Comparison of ENCODE assay signal across 21 cellular contexts in genomic region chr1:27038020-27038419, GRCh38. TPM values are rescaled to one million over a fixed set of nuclear protein-coding genes. Genes with fewer than 3 reads are reported as not detected.
DNase-seq lines count a peak whose midpoint lies in the region; ATAC-seq, FAIRE-seq and TF ChIP-seq lines count a peak whose summit lies in the region.
"Had no signal": no experiment of that assay in that cellular context is flagged by ENCODE, and none has a peak within 500 bp of the region (broad histone marks: within the 10 kb centered on the region; RNA-seq: fewer than 3 reads in every experiment).

No MANE protein-coding gene starts in this region.

- H3K9me3 ChIP-seq in K562 (replicated peaks; ENCODE audit: control insufficient read depth, insufficient read depth, low read depth, low read length) (0 out of 2 replicates have a peak, but pooled peaks cover 2% of the 10 kb centered on the region), neuronal stem cell (replicated peaks in 1 of 2; ENCODE audit: control insufficient read depth in 2 of 2, insufficient read depth in 1 of 2, low read depth in 1 of 2, low read length in 2 of 2) (no peaks in the 10 kb centered on the region), WERI-Rb-1 (ENCODE audit: severe bottlenecking) (no peaks in the 10 kb centered on the region)
- H3K9me3 ChIP-seq: BE2C had no signal

- TF ChIP-seq EP300 in K562 (IDR thresholded peaks at IDR 0.05; ENCODE audit: low read length) = no peak

- no peak for FAIRE-seq in K562 (lab: Jason Lieb, UNC)
- FAIRE-seq: GM12878, GM19239 had no signal

- no peaks in the 10 kb centered on the region for H3K79me2 ChIP-seq in K562 (ENCODE audit: control insufficient read depth, insufficient read depth, low read length)

- H4K8ac ChIP-seq in neuronal stem cell (ENCODE audit: low read depth, low read length) = no peak overlapping the region

- no peak overlapping the region for H2BK120ac ChIP-seq in neuronal stem cell (ENCODE audit: low read depth, low read length)

- intact Hi-C loops in K562 (cut with micrococcal nuclease) = loop anchor here (1.0 kb wide), 1 partner anchor 41 kb away; no protein-coding TSS in a partner anchor

- H4K20me1 ChIP-seq in K562 (replicated peaks; ENCODE audit: control insufficient read depth, insufficient read depth, low read length) = no peaks in the 10 kb centered on the region; the same call in 1 of the 2 replicates

- POLR2A ChIA-PET in K562 (lab: Yijun Ruan, JAX) = interaction anchor here (0.6 to 1.4 kb wide), 2 partner anchors 10 to 337 kb away, joined by 3 to 4 read pairs; no protein-coding TSS in a partner anchor

- TF ChIP-seq CTCF in NB4 (IDR thresholded peaks at IDR 0.05; ENCODE audit: low read depth, low read length) = no peak
- no peak for TF ChIP-seq CTCF in K562 (IDR thresholded peaks at IDR 0.05 in 2 of 3, conservative IDR thresholded peaks at IDR 0.05 in 1 of 3; ENCODE audit: insufficient read depth in 2 of 3, low read depth in 1 of 3, low read length in 3 of 3)
- TF ChIP-seq CTCF in WERI-Rb-1 (IDR thresholded peaks at IDR 0.05; ENCODE audit: low read depth, low read length) = no peak

- CTCF ChIA-PET in K562 (lab: Yijun Ruan, JAX; ENCODE audit: low intra/inter-chr PET ratio) = interaction anchor here (4.1 kb wide), 1 partner anchor 41 kb away, joined by 20 read pairs; no protein-coding TSS in a partner anchor

- H2AFZ ChIP-seq in K562 (ENCODE audit: low read depth, low read length) = no peak overlapping the region
- H2AFZ ChIP-seq in neuronal stem cell (ENCODE audit: low read length) = no peak overlapping the region
- H2AFZ ChIP-seq: GM23248 had no signal

- ATAC-seq in K562 (no peak), HG03342 (IDR thresholded peaks at IDR 0.05; ENCODE audit: unreplicated experiment) (no peak)
- ATAC-seq: GM12878 had no signal

- H3K4me2 ChIP-seq in K562 (ENCODE audit: insufficient read depth, low read length) (no peak overlapping the region), neuronal stem cell (ENCODE audit: insufficient read depth, low read length, poor library complexity, severe bottlenecking) (no peak overlapping the region)

- peak overlapping the region; percentile 11 for H2AK5ac ChIP-seq in neuronal stem cell (ENCODE audit: low read depth, low read length)

- no peaks in the 10 kb centered on the region for H3K36me3 ChIP-seq in K562 (ENCODE audit: control insufficient read depth, insufficient read depth, low read length)
- H3K36me3 ChIP-seq in neuronal stem cell (replicated peaks in 1 of 2; ENCODE audit: control insufficient read depth in 2 of 2, insufficient read depth in 2 of 2, low read length in 2 of 2) = no peaks in the 10 kb centered on the region
- no peaks in the 10 kb centered on the region for H3K36me3 ChIP-seq in WERI-Rb-1
- H3K36me3 ChIP-seq: BE2C had no signal

- H3K4me1 ChIP-seq in K562 (replicated peaks in 1 of 2; ENCODE audit: control insufficient read depth in 2 of 2, insufficient read depth in 2 of 2, low read length in 2 of 2) (no peaks in the 10 kb centered on the region; a peak in 1 of 5 replicates), neuronal stem cell (ENCODE audit: control insufficient read depth in 2 of 2, insufficient read depth in 1 of 2, low read depth in 1 of 2, low read length in 2 of 2) (peaks cover 4 to 15% of the 10 kb centered on the region in 2 donors)
- H3K4me1 ChIP-seq: BE2C had no signal

- no peak for TF ChIP-seq RAD21 in K562 (CRISPR knock-in tag; conservative IDR thresholded peaks at IDR 0.05 in 1 of 2, IDR thresholded peaks at IDR 0.05 in 1 of 2)

- H3K27me3 ChIP-seq in K562 (ENCODE audit: control insufficient read depth in 2 of 2, insufficient read depth in 2 of 2, low read length in 2 of 2) = no peaks in the 10 kb centered on the region
- peaks cover 0 to 7% (median 1%) of the 10 kb centered on the region in 3 experiments for H3K27me3 ChIP-seq in neuronal stem cell (ENCODE audit: control insufficient read depth in 3 of 3, insufficient read depth in 3 of 3, low read depth in 1 of 3, low read length in 3 of 3)
- H3K27me3 ChIP-seq in WERI-Rb-1 (ENCODE audit: insufficient read depth, low read depth, severe bottlenecking) = no peaks in the 10 kb centered on the region
- H3K27me3 ChIP-seq: BE2C had no signal

- WGBS in K562 (ENCODE audit: insufficient coverage, low coverage, missing lambda C conversion rate) = 37% methylated on average over 7 of the region's 7 CpGs
- no CpG with 5 or more reads among the region's 7 CpGs for WGBS in neuronal stem cell (ENCODE audit: extremely low coverage in 2 of 2, insufficient read length in 2 of 2, insufficient replicate concordance in 1 of 2), 2 donors

- H3K79me1 ChIP-seq in neuronal stem cell (ENCODE audit: low read depth, low read length) = no peaks in the 10 kb centered on the region

- H3K4me3 ChIP-seq in NB4 (ENCODE audit: low read depth, low read length) = no peak overlapping the region
- H3K4me3 ChIP-seq in K562 = no peak overlapping the region
- no peak overlapping the region for H3K4me3 ChIP-seq in neuronal stem cell (ENCODE audit: low read length in 2 of 2)
- H3K4me3 ChIP-seq in WERI-Rb-1 (ENCODE audit: low read depth, low read length) = no peak overlapping the region
- H3K4me3 ChIP-seq: GM12878, GM23248, SK-N-MC had no signal

- TF ChIP-seq POLR2A in NB4 (IDR thresholded peaks at IDR 0.05; ENCODE audit: extremely low read depth, insufficient read length) = no peak
- TF ChIP-seq POLR2A in K562 (conservative IDR thresholded peaks at IDR 0.05) = no peak

- H3K9ac ChIP-seq in K562 (ENCODE audit: insufficient read depth in 1 of 2, low read depth in 2 of 2, low read length in 2 of 2) = no peak overlapping the region; a peak in 1 of 4 replicates
- H3K9ac ChIP-seq in neuronal stem cell (ENCODE audit: low read depth, low read length, poor library complexity) = no peak overlapping the region
- H3K9ac ChIP-seq: GM23248 had no signal

- H3K27ac ChIP-seq in K562 (ENCODE audit: extremely low read depth, low read depth, low read length) (no peak overlapping the region), neuronal stem cell (replicated peaks; ENCODE audit: low read length) (no peak overlapping the region), WERI-Rb-1 (no peak overlapping the region)
- H3K27ac ChIP-seq: GM23248, SK-N-MC had no signal

- no peak overlapping the region for H2BK15ac ChIP-seq in neuronal stem cell (ENCODE audit: low read length)

- no peak overlapping the region for H2BK5ac ChIP-seq in neuronal stem cell (ENCODE audit: low read length)

- BruUV-seq in K562 (replicated peaks; lab: Mats Ljungman, UMichigan) = no TSS peak

- H2BK12ac ChIP-seq in neuronal stem cell (ENCODE audit: low read length) = peak overlapping the region; percentile 87

- peak; percentile 40 for DNase-seq in NCI-H82 (lab: John Stamatoyannopoulos, UW)
- DNase-seq in NCI-H82 treated with DMSO at 0.1 percent for 48 hours (lab: John Stamatoyannopoulos, UW; ENCODE audit: unreplicated experiment) = no peak
- peak; percentile 35 for DNase-seq in NB4 (ENCODE audit: low read depth)
- no peak for DNase-seq in K562 (ENCODE audit: extremely low read depth in 1 of 4, low spot score in 3 of 4)
- DNase-seq in neuronal stem cell (ENCODE audit: low spot score) = no peak
- DNase-seq in NCI-H510A treated with DMSO at 0.1 percent for 48 hours (lab: John Stamatoyannopoulos, UW) = no peak
- no peak for DNase-seq in WERI-Rb-1
- DNase-seq: CD4-positive, alpha-beta memory T cell; DMS53; EL; GM23248; KBM-7; NCI-H1092; NCI-H1694 treated with DMSO at 0.1 percent for 48 hours; OCI-M1 had no signal

- no peak overlapping the region for H3K18ac ChIP-seq in neuronal stem cell (ENCODE audit: low read length)

- no peak overlapping the region for H3K4ac ChIP-seq in neuronal stem cell (ENCODE audit: low read length)

- in situ Hi-C loops in K562 (cut with MboI) = loop anchor here (5.0 kb wide), 1 partner anchor 41 kb away; no protein-coding TSS in a partner anchor

- no peak overlapping the region for H4K91ac ChIP-seq in neuronal stem cell (ENCODE audit: low read depth, low read length, poor library complexity)

- no peaks in the 10 kb centered on the region for H3K9me1 ChIP-seq in K562 (ENCODE audit: control insufficient read depth, insufficient read depth, low read length)

- no peak overlapping the region for H3K23ac ChIP-seq in neuronal stem cell (ENCODE audit: low read depth, low read length, poor library complexity)

- no peak overlapping the region for H3K14ac ChIP-seq in neuronal stem cell (ENCODE audit: low read length)

RNA-seq across cellular contexts. Expression of gene TENT5B, which starts 25.4 kb away (rescaled TPM):
- total RNA-seq in K562 (2011; cell fraction: chromatin; rRNA removed; ENCODE audit: low replicate concordance) = 0.62 and 1.6 TPM in 2 replicates
- 1.7 and 2.0 TPM in 2 replicates for total RNA-seq in K562 (2011; cell fraction: nucleolus; rRNA removed)
- total RNA-seq in K562 (2011; cell fraction: nucleoplasm; rRNA removed) = 1.1 and 1.4 TPM in 2 replicates
- total RNA-seq in K562 (2014; rRNA removed) = 1.3 and 2.9 TPM in 2 replicates
- 0.25 and 0.29 TPM in 2 replicates for total RNA-seq in K562 (2014; rRNA removed; fragmentation: Illumina TruSeq; extraction: Trizol)
- total RNA-seq in K562 (2015; rRNA removed; fragmentation: Illumina TruSeq; extraction: Trizol) = 0.60 and 0.83 TPM in 2 replicates
- total RNA-seq in K562 (2021) = 1.6 and 1.7 TPM in 2 replicates
- polyA plus RNA-seq in K562 (2011; rRNA removed) = 0.39 and 0.61 TPM in 2 replicates
- 0.77 and 0.98 TPM in 2 replicates for polyA plus RNA-seq in K562 (2011; cell fraction: cytosol; rRNA removed)
- polyA plus RNA-seq in K562 (2011; cell fraction: nucleus; rRNA removed) = 0.44 and 0.67 TPM in 2 replicates
- 0.77 and 0.80 TPM in 2 replicates for polyA plus RNA-seq in K562 (2012)
- 0.48 and 0.54 TPM in 2 replicates for polyA plus RNA-seq in K562 (2014; fragmentation: Illumina TruSeq; extraction: Trizol)
- under 1 TPM in 1 of 2 experiments, not detected in 1; 0.07 TPM for polyA plus RNA-seq in K562 (2014; fragmentation: Nextera tagmentation; extraction: Ambion mirVana)
- 0.93 TPM in 2 replicates for polyA plus RNA-seq in K562 (2014; rRNA removed)
- 0.42 and 0.84 TPM in 2 replicates for polyA minus RNA-seq in K562 (2011; rRNA and poly(A)+ RNA removed)
- polyA minus RNA-seq in K562 (2011; cell fraction: cytosol; rRNA and poly(A)+ RNA removed) = 0.48 and 1.1 TPM in 2 replicates
- 0.81 and 1.2 TPM in 2 replicates for polyA minus RNA-seq in K562 (2011; cell fraction: nucleus; rRNA and poly(A)+ RNA removed)
- polyA plus RNA-seq in neuronal stem cell (2013, experiment 1 of 2) = 6.3 TPM
- 6.2 TPM for polyA plus RNA-seq in neuronal stem cell (2013, experiment 2 of 2)
- total RNA-seq: CD4-positive, alpha-beta memory T cell; T-helper 1 cell treated with Interleukin-12 subunit alpha and Interleukin-12 subunit beta and Interleukin-4 antibody, amounts not matched to agents 30 ng/mL and 1 ng/mL, for 36 hours had no signal
- polyA plus RNA-seq: CD4-positive, alpha-beta memory T cell had no signal

RNA-seq across cellular contexts. Expression of gene TRNP1, which starts 44.5 kb away (rescaled TPM):
- 0.90 and 1.7 TPM in 2 replicates for total RNA-seq in K562 (2011; cell fraction: chromatin; rRNA removed; ENCODE audit: low replicate concordance)
- 1.3 and 1.8 TPM in 2 replicates for total RNA-seq in K562 (2011; cell fraction: nucleolus; rRNA removed)
- 1.3 TPM in 2 replicates for total RNA-seq in K562 (2011; cell fraction: nucleoplasm; rRNA removed)
- 1.1 and 1.2 TPM in 2 replicates for total RNA-seq in K562 (2014; rRNA removed)
- total RNA-seq in K562 (2014; rRNA removed; fragmentation: Illumina TruSeq; extraction: Trizol) = 0.73 and 0.95 TPM in 2 replicates
- 0.26 and 0.47 TPM in 2 replicates for total RNA-seq in K562 (2015; rRNA removed; fragmentation: Illumina TruSeq; extraction: Trizol)
- 0.95 and 2.3 TPM in 2 replicates for total RNA-seq in K562 (2021)
- 0.98 and 1.9 TPM in 2 replicates for polyA plus RNA-seq in K562 (2011; rRNA removed)
- polyA plus RNA-seq in K562 (2011; cell fraction: cytosol; rRNA removed) = 1.7 and 2.1 TPM in 2 replicates
- 1.1 and 1.7 TPM in 2 replicates for polyA plus RNA-seq in K562 (2011; cell fraction: nucleus; rRNA removed)
- 0.29 and 0.94 TPM in 2 replicates for polyA plus RNA-seq in K562 (2012)
- polyA plus RNA-seq in K562 (2014; fragmentation: Illumina TruSeq; extraction: Trizol) = 0.98 and 1.4 TPM in 2 replicates
- polyA plus RNA-seq in K562 (2014; fragmentation: Nextera tagmentation; extraction: Ambion mirVana) = under 1 TPM; 0.03 to 0.14 TPM
- 0.97 and 1.3 TPM in 2 replicates for polyA plus RNA-seq in K562 (2014; rRNA removed)
- polyA minus RNA-seq in K562 (2011; rRNA and poly(A)+ RNA removed) = 0.32 and 0.90 TPM in 2 replicates
- 0.38 TPM in 1 of 2 replicates, not detected in the other for polyA minus RNA-seq in K562 (2011; cell fraction: cytosol; rRNA and poly(A)+ RNA removed)
- 0.81 and 1.1 TPM in 2 replicates for polyA minus RNA-seq in K562 (2011; cell fraction: nucleus; rRNA and poly(A)+ RNA removed)
- polyA plus RNA-seq in neuronal stem cell (2013, experiment 1 of 2) = 1.3 TPM
- polyA plus RNA-seq in neuronal stem cell (2013, experiment 2 of 2) = 1.3 TPM
- total RNA-seq: CD4-positive, alpha-beta memory T cell had no signal
- polyA plus RNA-seq: CD4-positive, alpha-beta memory T cell; GM12878 had no signal

Comparison
In these comparisons a context has a peak if more than half of its experiments do, and no peak if none do; other contexts are left out.
1. DNase-seq: peak in NCI-H82 (single experiment) and NB4 (single experiment); none in NCI-H82 treated with DMSO at 0.1 percent for 48 hours (single experiment), K562 (0 of 4), neuronal stem cell (single experiment), NCI-H510A treated with DMSO at 0.1 percent for 48 hours (single experiment) and WERI-Rb-1 (single experiment).